Comparison of ENCODE assay signal across 26 cellular contexts in genomic region chr2:98852903-98853302, GRCh38.
"Had no signal": no experiment of that assay in that cellular context is flagged by ENCODE, and none has a peak within 500 bp of the region (broad histone marks: within the 10 kb centered on the region; RNA-seq: fewer than 3 reads in every experiment).

No MANE protein-coding gene starts in this region.

- H3K4me3 ChIP-seq: colonic mucosa, coronary artery, dorsolateral prefrontal cortex, esophagus muscularis mucosa, esophagus squamous epithelium, gastrocnemius medialis, gastroesophageal sphincter, heart left ventricle, heart right ventricle had no signal

- H3K27ac ChIP-seq: colonic mucosa, coronary artery, dorsolateral prefrontal cortex, epithelial cell of prostate, esophagus muscularis mucosa, esophagus squamous epithelium, foreskin keratinocyte, gastrocnemius medialis, gastroesophageal sphincter, heart left ventricle, heart right ventricle had no signal

- ATAC-seq: effector memory CD8-positive, alpha-beta T cell; esophagus mucosa; foreskin keratinocyte; gastrocnemius medialis; gastroesophageal sphincter; heart left ventricle; heart right ventricle had no signal

- DNase-seq: colonic mucosa; cortex of kidney; dermis blood vessel endothelial cell; dorsolateral prefrontal cortex; effector CD4-positive, alpha-beta T cell; effector CD8-positive, alpha-beta T cell; effector memory CD4-positive, alpha-beta T cell; effector memory CD8-positive, alpha-beta T cell; endodermal cell; erythroblast; esophagus squamous epithelium; foreskin fibroblast; foreskin keratinocyte; foreskin melanocyte; gastrocnemius medialis; glutamatergic neuron; head of caudate nucleus; heart left ventricle; heart right ventricle had no signal

- H3K27me3 ChIP-seq: colonic mucosa, dorsolateral prefrontal cortex, foreskin keratinocyte, gastrocnemius medialis had no signal

- FAIRE-seq: endothelial cell of umbilical vein, frontal cortex had no signal

- H3K4me1 ChIP-seq: colonic mucosa, esophagus muscularis mucosa, esophagus squamous epithelium, foreskin keratinocyte, gastrocnemius medialis, gastroesophageal sphincter, heart left ventricle, heart right ventricle had no signal

- H3K36me3 ChIP-seq: colonic mucosa, esophagus muscularis mucosa, esophagus squamous epithelium, gastrocnemius medialis, gastroesophageal sphincter, heart left ventricle, heart right ventricle had no signal

- H3K9me3 ChIP-seq: colonic mucosa, gastrocnemius medialis had no signal
